2 cellular contexts compared by ENCODE assay signal in the genomic region with DNA sequence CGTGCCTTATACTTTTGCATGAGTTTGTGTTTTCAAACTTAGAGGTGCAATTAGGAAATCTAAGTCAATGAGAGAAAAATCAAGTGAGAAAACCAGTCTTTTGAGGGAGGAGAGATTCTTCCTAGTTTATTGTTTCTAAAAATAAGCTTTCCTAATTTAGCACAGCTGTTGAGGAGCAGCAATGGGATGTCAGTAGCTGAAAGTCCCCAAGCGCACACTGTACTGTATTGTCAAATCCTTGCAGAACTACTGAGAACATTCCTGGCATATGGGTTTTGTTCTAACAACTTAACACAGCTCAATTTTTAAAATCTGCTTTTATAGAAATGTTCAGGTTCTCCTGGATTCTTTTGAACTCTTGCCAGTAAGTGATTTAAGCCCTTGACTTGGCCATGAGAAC.
TF ChIP-seq lines count a peak whose summit lies in the region.

No MANE protein-coding gene starts in this region.

TF ChIP-seq in neural cell, 6 proteins besides CTCF, POLR2A, EP300 and RAD21 (continued from another document):
- TF ChIP-seq, protein P1, sequence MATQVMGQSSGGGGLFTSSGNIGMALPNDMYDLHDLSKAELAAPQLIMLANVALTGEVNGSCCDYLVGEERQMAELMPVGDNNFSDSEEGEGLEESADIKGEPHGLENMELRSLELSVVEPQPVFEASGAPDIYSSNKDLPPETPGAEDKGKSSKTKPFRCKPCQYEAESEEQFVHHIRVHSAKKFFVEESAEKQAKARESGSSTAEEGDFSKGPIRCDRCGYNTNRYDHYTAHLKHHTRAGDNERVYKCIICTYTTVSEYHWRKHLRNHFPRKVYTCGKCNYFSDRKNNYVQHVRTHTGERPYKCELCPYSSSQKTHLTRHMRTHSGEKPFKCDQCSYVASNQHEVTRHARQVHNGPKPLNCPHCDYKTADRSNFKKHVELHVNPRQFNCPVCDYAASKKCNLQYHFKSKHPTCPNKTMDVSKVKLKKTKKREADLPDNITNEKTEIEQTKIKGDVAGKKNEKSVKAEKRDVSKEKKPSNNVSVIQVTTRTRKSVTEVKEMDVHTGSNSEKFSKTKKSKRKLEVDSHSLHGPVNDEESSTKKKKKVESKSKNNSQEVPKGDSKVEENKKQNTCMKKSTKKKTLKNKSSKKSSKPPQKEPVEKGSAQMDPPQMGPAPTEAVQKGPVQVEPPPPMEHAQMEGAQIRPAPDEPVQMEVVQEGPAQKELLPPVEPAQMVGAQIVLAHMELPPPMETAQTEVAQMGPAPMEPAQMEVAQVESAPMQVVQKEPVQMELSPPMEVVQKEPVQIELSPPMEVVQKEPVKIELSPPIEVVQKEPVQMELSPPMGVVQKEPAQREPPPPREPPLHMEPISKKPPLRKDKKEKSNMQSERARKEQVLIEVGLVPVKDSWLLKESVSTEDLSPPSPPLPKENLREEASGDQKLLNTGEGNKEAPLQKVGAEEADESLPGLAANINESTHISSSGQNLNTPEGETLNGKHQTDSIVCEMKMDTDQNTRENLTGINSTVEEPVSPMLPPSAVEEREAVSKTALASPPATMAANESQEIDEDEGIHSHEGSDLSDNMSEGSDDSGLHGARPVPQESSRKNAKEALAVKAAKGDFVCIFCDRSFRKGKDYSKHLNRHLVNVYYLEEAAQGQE (IDR thresholded peaks at IDR 0.05; ENCODE audit: borderline replicate concordance), result no peak
- TF ChIP-seq EZH2 (IDR thresholded peaks at IDR 0.05; ENCODE audit: borderline replicate concordance, insufficient read depth, low read length, poor library complexity, severe bottlenecking), result no peak

TF ChIP-seq in GM23338, 12 proteins besides CTCF, POLR2A, EP300 and RAD21 (continued from another document):
- TF ChIP-seq, protein P1 (IDR thresholded peaks at IDR 0.05; ENCODE audit: unreplicated experiment), result no peak
- TF ChIP-seq CREB1 (CRISPR knock-in tag; IDR thresholded peaks at IDR 0.05; ENCODE audit: low read depth) (no peak), EZH2 (IDR thresholded peaks at IDR 0.05; ENCODE audit: low read depth, unreplicated experiment) (no peak), JUNB (IDR thresholded peaks at IDR 0.05; ENCODE audit: unreplicated experiment) (no peak), ZNF331 (CRISPR knock-in tag; IDR thresholded peaks at IDR 0.05; ENCODE audit: low read depth) (no peak), ZNF114 (CRISPR knock-in tag; IDR thresholded peaks at IDR 0.05) (no peak), POLR2AphosphoS5 (IDR thresholded peaks at IDR 0.05; ENCODE audit: low read depth) (no peak), NANOG (IDR thresholded peaks at IDR 0.05; ENCODE audit: borderline replicate concordance) (no peak), STAT1 (IDR thresholded peaks at IDR 0.05; ENCODE audit: unreplicated experiment) (no peak), EZH2phosphoT487 (IDR thresholded peaks at IDR 0.05; ENCODE audit: unreplicated experiment) (no peak)
- TF ChIP-seq, protein P2, sequence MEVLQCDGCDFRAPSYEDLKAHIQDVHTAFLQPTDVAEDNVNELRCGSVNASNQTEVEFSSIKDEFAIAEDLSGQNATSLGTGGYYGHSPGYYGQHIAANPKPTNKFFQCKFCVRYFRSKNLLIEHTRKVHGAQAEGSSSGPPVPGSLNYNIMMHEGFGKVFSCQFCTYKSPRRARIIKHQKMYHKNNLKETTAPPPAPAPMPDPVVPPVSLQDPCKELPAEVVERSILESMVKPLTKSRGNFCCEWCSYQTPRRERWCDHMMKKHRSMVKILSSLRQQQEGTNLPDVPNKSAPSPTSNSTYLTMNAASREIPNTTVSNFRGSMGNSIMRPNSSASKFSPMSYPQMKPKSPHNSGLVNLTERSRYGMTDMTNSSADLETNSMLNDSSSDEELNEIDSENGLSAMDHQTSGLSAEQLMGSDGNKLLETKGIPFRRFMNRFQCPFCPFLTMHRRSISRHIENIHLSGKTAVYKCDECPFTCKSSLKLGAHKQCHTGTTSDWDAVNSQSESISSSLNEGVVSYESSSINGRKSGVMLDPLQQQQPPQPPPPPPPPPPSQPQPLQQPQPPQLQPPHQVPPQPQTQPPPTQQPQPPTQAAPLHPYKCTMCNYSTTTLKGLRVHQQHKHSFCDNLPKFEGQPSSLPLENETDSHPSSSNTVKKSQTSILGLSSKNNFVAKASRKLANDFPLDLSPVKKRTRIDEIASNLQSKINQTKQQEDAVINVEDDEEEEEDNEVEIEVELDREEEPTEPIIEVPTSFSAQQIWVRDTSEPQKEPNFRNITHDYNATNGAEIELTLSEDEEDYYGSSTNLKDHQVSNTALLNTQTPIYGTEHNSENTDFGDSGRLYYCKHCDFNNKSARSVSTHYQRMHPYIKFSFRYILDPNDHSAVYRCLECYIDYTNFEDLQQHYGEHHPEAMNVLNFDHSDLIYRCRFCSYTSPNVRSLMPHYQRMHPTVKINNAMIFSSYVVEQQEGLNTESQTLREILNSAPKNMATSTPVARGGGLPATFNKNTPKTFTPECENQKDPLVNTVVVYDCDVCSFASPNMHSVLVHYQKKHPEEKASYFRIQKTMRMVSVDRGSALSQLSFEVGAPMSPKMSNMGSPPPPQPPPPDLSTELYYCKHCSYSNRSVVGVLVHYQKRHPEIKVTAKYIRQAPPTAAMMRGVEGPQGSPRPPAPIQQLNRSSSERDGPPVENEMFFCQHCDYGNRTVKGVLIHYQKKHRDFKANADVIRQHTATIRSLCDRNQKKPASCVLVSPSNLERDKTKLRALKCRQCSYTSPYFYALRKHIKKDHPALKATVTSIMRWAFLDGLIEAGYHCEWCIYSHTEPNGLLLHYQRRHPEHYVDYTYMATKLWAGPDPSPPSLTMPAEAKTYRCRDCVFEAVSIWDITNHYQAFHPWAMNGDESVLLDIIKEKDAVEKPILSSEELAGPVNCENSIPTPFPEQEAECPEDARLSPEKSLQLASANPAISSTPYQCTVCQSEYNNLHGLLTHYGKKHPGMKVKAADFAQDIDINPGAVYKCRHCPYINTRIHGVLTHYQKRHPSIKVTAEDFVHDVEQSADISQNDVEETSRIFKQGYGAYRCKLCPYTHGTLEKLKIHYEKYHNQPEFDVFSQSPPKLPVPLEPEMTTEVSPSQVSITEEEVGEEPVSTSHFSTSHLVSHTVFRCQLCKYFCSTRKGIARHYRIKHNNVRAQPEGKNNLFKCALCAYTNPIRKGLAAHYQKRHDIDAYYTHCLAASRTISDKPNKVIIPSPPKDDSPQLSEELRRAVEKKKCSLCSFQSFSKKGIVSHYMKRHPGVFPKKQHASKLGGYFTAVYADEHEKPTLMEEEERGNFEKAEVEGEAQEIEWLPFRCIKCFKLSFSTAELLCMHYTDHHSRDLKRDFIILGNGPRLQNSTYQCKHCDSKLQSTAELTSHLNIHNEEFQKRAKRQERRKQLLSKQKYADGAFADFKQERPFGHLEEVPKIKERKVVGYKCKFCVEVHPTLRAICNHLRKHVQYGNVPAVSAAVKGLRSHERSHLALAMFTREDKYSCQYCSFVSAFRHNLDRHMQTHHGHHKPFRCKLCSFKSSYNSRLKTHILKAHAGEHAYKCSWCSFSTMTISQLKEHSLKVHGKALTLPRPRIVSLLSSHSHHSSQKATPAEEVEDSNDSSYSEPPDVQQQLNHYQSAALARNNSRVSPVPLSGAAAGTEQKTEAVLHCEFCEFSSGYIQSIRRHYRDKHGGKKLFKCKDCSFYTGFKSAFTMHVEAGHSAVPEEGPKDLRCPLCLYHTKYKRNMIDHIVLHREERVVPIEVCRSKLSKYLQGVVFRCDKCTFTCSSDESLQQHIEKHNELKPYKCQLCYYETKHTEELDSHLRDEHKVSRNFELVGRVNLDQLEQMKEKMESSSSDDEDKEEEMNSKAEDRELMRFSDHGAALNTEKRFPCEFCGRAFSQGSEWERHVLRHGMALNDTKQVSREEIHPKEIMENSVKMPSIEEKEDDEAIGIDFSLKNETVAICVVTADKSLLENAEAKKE (CRISPR knock-in tag; IDR thresholded peaks at IDR 0.05), result no peak
